ENCODE assay signal across 10 cellular contexts in genomic region chr1:20411196-20411980, GRCh38.
DNase-seq lines count a peak whose midpoint lies in the region; ATAC-seq and TF ChIP-seq lines count a peak whose summit lies in the region.
"Had no signal": no experiment of that assay in that cellular context is flagged by ENCODE, and none has a peak within 500 bp of the region (broad histone marks: within the 10 kb centered on the region; RNA-seq: fewer than 3 reads in every experiment).

No MANE protein-coding gene starts in this region.

- intact Hi-C loops in left colon (cut with DNase I, micrococcal nuclease): no loop called here

- peaks cover 4% of the 10 kb centered on the region for H3K27me3 Mint-ChIP-seq in endothelial cell (ENCODE audit: unreplicated experiment)

- ATAC-seq in HG02852 (IDR thresholded peaks at IDR 0.05; ENCODE audit: unreplicated experiment) (no peak), GM21423 (IDR thresholded peaks at IDR 0.05; ENCODE audit: unreplicated experiment) (no peak), left colon (no peak)

- H3K27ac ChIP-seq in HEK293 (ENCODE audit: extremely low read depth, low read depth, low read length): no peak overlapping the region

- in situ Hi-C loops in astrocyte of the spinal cord (cut with HindIII; ENCODE audit: low sequenced_read_pairs): no loop called here

- POLR2A ChIA-PET in HEK293 (lab: Yijun Ruan, JAX): no interaction called here

- CTCF ChIA-PET in HEK293 (lab: Yijun Ruan, JAX): interaction anchor here (1.2 to 2.6 kb wide), 3 partner anchors 18 to 199 kb away, joined by 3 to 16 read pairs (median 11); no protein-coding TSS in a partner anchor

- no peaks in the 10 kb centered on the region for H3K9me3 ChIP-seq in HEK293 (ENCODE audit: control insufficient read depth, insufficient read depth, low read depth, low read length)

- TF ChIP-seq CTCF in AG09309 (IDR thresholded peaks at IDR 0.05; ENCODE audit: control insufficient read depth, insufficient read depth, low read depth, low read length, missing control alignments) (no peak), HEK293 (tag by site-specific recombination; IDR thresholded peaks at IDR 0.05) (no peak), astrocyte of the spinal cord (IDR thresholded peaks at IDR 0.05; ENCODE audit: low read depth, low read length) (no peak), kidney epithelial cell (IDR thresholded peaks at IDR 0.05; ENCODE audit: insufficient read depth, low read length, poor library complexity, severe bottlenecking) (no peak), endothelial cell (IDR thresholded peaks at IDR 0.05; ENCODE audit: unreplicated experiment) (no peak)

- H3K27me3 ChIP-seq in kidney epithelial cell (ENCODE audit: control insufficient read depth, insufficient read depth, low read length): no peaks in the 10 kb centered on the region

- H3K36me3 ChIP-seq in HEK293 (ENCODE audit: control insufficient read depth in 2 of 2, insufficient read depth in 1 of 2, low read length in 2 of 2) (no peaks in the 10 kb centered on the region), kidney epithelial cell (ENCODE audit: control insufficient read depth, insufficient read depth, low read length) (no peaks in the 10 kb centered on the region)

- no peak overlapping the region for H3K27ac Mint-ChIP-seq in endothelial cell (ENCODE audit: unreplicated experiment)
- H3K27ac Mint-ChIP-seq: nephron had no signal

- no peaks in the 10 kb centered on the region for H3K36me3 Mint-ChIP-seq in endothelial cell (ENCODE audit: low read depth, unreplicated experiment)

- H3K4me3 Mint-ChIP-seq in endothelial cell (ENCODE audit: unreplicated experiment): no peak overlapping the region
- H3K4me3 Mint-ChIP-seq: nephron had no signal

- DNase-seq in AG09309 (ENCODE audit: low read depth): peak; percentile 58
- peak; percentile 94 for DNase-seq in astrocyte of the spinal cord (ENCODE audit: low read depth, low spot score)
- peak; percentile 66 for DNase-seq in kidney epithelial cell (ENCODE audit: low read depth)
- DNase-seq in left colon: no peak
- no peak for DNase-seq in endothelial cell (ENCODE audit: low spot score)
- DNase-seq: NCI-H1092 had no signal

- no peak overlapping the region for H3K4me3 ChIP-seq in AG09309 (ENCODE audit: control insufficient read depth, low read depth, low read length)
- no peak overlapping the region for H3K4me3 ChIP-seq in HEK293 (ENCODE audit: low read depth, low read length)
- H3K4me3 ChIP-seq in astrocyte of the spinal cord (ENCODE audit: low read depth, low read length): no peak overlapping the region
- H3K4me3 ChIP-seq in kidney epithelial cell (ENCODE audit: low read depth, low read length): no peak overlapping the region

- peaks cover 4% of the 10 kb centered on the region for H3K4me1 Mint-ChIP-seq in endothelial cell (ENCODE audit: unreplicated experiment)

- H3K4me1 ChIP-seq in HEK293 (ENCODE audit: control insufficient read depth, insufficient read depth, low read length): no peaks in the 10 kb centered on the region

- peaks cover 4% of the 10 kb centered on the region for H3K9me3 Mint-ChIP-seq in endothelial cell (ENCODE audit: unreplicated experiment)
- H3K9me3 Mint-ChIP-seq: nephron had no signal

TF ChIP-seq in HEK293, 187 proteins besides CTCF, POLR2A, EP300 and RAD21 (continues in another document):
- TF ChIP-seq TSHZ1 (tag by site-specific recombination; IDR thresholded peaks at IDR 0.05; ENCODE audit: borderline replicate concordance) (no peak), GLIS1 (tag by site-specific recombination; IDR thresholded peaks at IDR 0.05) (peak; percentile 89), ZNF324 (tag by site-specific recombination; IDR thresholded peaks at IDR 0.05) (peak; percentile 70), GLI2 (tag by site-specific recombination; IDR thresholded peaks at IDR 0.05; ENCODE audit: borderline replicate concordance, low read depth) (no peak), ZNF426 (tag by site-specific recombination; IDR thresholded peaks at IDR 0.05) (no peak), RBAK (tag by site-specific recombination; IDR thresholded peaks at IDR 0.05) (no peak), ZFP41 (tag by site-specific recombination; IDR thresholded peaks at IDR 0.05; ENCODE audit: borderline replicate concordance) (no peak), ZNF239 (tag by site-specific recombination; IDR thresholded peaks at IDR 0.05) (no peak), ZNF114 (tag by site-specific recombination; IDR thresholded peaks at IDR 0.05) (no peak), REST (tag by site-specific recombination; IDR thresholded peaks at IDR 0.05) (no peak), ZNF148 (tag by site-specific recombination; IDR thresholded peaks at IDR 0.05; ENCODE audit: borderline replicate concordance) (no peak)
- TF ChIP-seq, protein P1, sequence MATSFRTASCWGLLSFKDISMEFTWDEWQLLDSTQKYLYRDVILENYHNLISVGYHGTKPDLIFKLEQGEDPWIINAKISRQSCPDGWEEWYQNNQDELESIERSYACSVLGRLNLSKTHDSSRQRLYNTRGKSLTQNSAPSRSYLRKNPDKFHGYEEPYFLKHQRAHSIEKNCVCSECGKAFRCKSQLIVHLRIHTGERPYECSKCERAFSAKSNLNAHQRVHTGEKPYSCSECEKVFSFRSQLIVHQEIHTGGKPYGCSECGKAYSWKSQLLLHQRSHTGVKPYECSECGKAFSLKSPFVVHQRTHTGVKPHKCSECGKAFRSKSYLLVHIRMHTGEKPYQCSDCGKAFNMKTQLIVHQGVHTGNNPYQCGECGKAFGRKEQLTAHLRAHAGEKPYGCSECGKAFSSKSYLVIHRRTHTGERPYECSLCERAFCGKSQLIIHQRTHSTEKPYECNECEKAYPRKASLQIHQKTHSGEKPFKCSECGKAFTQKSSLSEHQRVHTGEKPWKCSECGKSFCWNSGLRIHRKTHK (tag by site-specific recombination; IDR thresholded peaks at IDR 0.05): no peak

Comparison
In these comparisons a context has a peak if more than half of its experiments do, and no peak if none do; other contexts are left out.
1. DNase-seq: peak in AG09309 (single experiment), astrocyte of the spinal cord (single experiment) and kidney epithelial cell (single experiment); none in left colon (0 of 2) and endothelial cell (single experiment).